In genomic region chr10:102241444-102242117, GRCh38 we compare ENCODE assay signal across 8 cellular contexts. TPM values are rescaled to one million over a fixed set of nuclear protein-coding genes. Genes with fewer than 3 reads are reported as not detected.
DNase-seq lines count a peak whose midpoint lies in the region; ATAC-seq and TF ChIP-seq lines count a peak whose summit lies in the region.

Gene PITX3 (minus strand): TSS chr10:102241512. CDS start chr10:102232080, 9,432 bp downstream.

- ATAC-seq in GM18858 (IDR thresholded peaks at IDR 0.05; ENCODE audit: unreplicated experiment) = no peak

- TF ChIP-seq CTCF in HFF-Myc (IDR thresholded peaks at IDR 0.05; ENCODE audit: low read depth, low read length, missing control alignments) = no peak

- peak within 1 kb of the TSS; percentile 53 for H3K4me3 ChIP-seq in HFF-Myc (replicated peaks; ENCODE audit: low read depth, low read length)

- DNase-seq in GM04503 (ENCODE audit: low read depth) = peak; percentile 13
- peak; percentile 68 for DNase-seq in HFF-Myc (ENCODE audit: extremely low read depth, low read depth)
- peak; percentile 26 for DNase-seq in NCI-H1694 (lab: John Stamatoyannopoulos, UW)
- DNase-seq in activated CD4-positive, alpha-beta T cell treated with anti-CD3 and anti-CD28 coated beads for 24 hours (ENCODE audit: low read depth in 2 of 2) = peak; percentile 83 to 89
- DNase-seq in cerebellum (ENCODE audit: low spot score) = peak; percentile 55
- DNase-seq in kidney glomerular epithelial cell (lab: John Stamatoyannopoulos, UW) = peak; percentile 77
- DNase-seq in stimulated activated CD4-positive, alpha-beta T cell treated with anti-CD3 and anti-CD28 coated beads, Interleukin-15, amount 100 ng/mL, for 1 hour (ENCODE audit: low read depth in 1 of 2, low spot score in 1 of 2) = peak; percentile 74 to 83

RNA-seq across cellular contexts. Expression of gene PITX3, which starts in this region (rescaled TPM):
- total RNA-seq in cerebellum = not detected

Comparison
In these comparisons a context has a peak if more than half of its experiments do, and no peak if none do; other contexts are left out.
1. Peak in DNase-seq in cerebellum; RNA of the gene not detected or under 1 TPM.
2. DNase-seq: peak in every context shown above with its lines; median percentile 86 in activated CD4-positive, alpha-beta T cell treated with anti-CD3 and anti-CD28 coated beads for 24 hours; 78 in stimulated activated CD4-positive, alpha-beta T cell treated with anti-CD3 and anti-CD28 coated beads, Interleukin-15, amount 100 ng/mL, for 1 hour; 77 in kidney glomerular epithelial cell; 68 in HFF-Myc; 55 in cerebellum; 26 in NCI-H1694; 13 in GM04503.